26 cellular contexts compared by ENCODE assay signal in the genomic region with DNA sequence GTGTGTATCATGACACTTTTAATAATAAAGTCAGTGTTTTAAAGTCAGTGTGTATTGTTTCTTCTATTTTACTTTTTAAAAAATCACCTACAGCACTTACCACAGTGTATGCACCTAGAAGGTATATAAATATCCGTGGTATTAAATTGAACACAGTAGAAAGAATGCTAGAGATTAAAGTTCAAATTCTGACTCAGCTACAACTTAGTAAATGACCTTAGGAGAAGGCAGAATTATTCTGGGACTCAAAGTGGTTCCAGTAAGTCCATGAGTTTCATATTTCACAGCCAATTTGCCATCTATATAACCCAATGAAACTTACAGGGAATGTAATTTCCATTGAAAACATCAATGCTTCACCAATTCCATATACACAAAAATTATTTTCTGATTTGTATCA. TPM values are rescaled to one million over a fixed set of nuclear protein-coding genes. Genes with fewer than 3 reads are reported as not detected.
A peak's percentile ranks its signal among the peaks of the same experiment; 100 is the strongest.
DNase-seq lines count a peak whose midpoint lies in the region; ATAC-seq and TF ChIP-seq lines count a peak whose summit lies in the region.
"Had no signal": no experiment of that assay in that cellular context is flagged by ENCODE, and none has a peak within 500 bp of the region (broad histone marks: within the 10 kb centered on the region; RNA-seq: fewer than 3 reads in every experiment).

No MANE protein-coding gene starts in this region.

- H3K4me1 ChIP-seq in HEK293 (ENCODE audit: control insufficient read depth, insufficient read depth, low read length) (0 out of 2 replicates have a peak, but pooled peaks cover 3% of the 10 kb centered on the region), adipocyte (ENCODE audit: control insufficient read depth, insufficient read depth, low read length) (peaks cover 39% of the 10 kb centered on the region), hepatocyte (ENCODE audit: insufficient read depth) (peaks cover 11% of the 10 kb centered on the region), gastrocnemius medialis (peaks cover 70 to 74% of the 10 kb centered on the region in 2 donors)
- H3K4me1 ChIP-seq: Caco-2 had no signal

- POLR2A ChIA-PET in HEK293 (lab: Yijun Ruan, JAX), result no interaction called here

- no peaks in the 10 kb centered on the region for H3K9me3 ChIP-seq in HEK293 (ENCODE audit: control insufficient read depth, insufficient read depth, low read depth, low read length)
- H3K9me3 ChIP-seq in adipocyte (ENCODE audit: control insufficient read depth, low read length), result no peaks in the 10 kb centered on the region
- no peaks in the 10 kb centered on the region for H3K9me3 ChIP-seq in hepatocyte (ENCODE audit: low read depth)
- no peaks in the 10 kb centered on the region for H3K9me3 ChIP-seq in gastrocnemius medialis
- H3K9me3 ChIP-seq: Caco-2, SJCRH30, spleen, upper lobe of left lung had no signal

- H3K27ac ChIP-seq in HEK293 (ENCODE audit: extremely low read depth, low read depth, low read length) (no peak overlapping the region), hepatocyte (peak overlapping the region; percentile 53), gastrocnemius medialis (peak overlapping the region; percentile 61 to 81 (median 75))
- H3K27ac ChIP-seq: foreskin keratinocyte, HL-60, SJCRH30, spleen, upper lobe of left lung, WERI-Rb-1 had no signal

- H3K4me3 ChIP-seq in HEK293 (ENCODE audit: low read depth, low read length) (no peak overlapping the region), adipocyte (ENCODE audit: low read length) (no peak overlapping the region), hepatocyte (no peak overlapping the region), gastrocnemius medialis (peak overlapping the region in 1 of 4 donors; percentile 8)
- H3K4me3 ChIP-seq: SJCRH30, spleen, upper lobe of left lung had no signal

- H3K9ac ChIP-seq in adipocyte (ENCODE audit: low read length), result peak overlapping the region; percentile 18

- H3K79me2 ChIP-seq in hepatocyte, result peaks cover 100% of the 10 kb centered on the region

- peak overlapping the region; percentile 23 for H3K4me2 ChIP-seq in hepatocyte

- H2AFZ ChIP-seq in hepatocyte, result no peak overlapping the region

- TF ChIP-seq POLR2A in gastrocnemius medialis (IDR thresholded peaks at IDR 0.05), result no peak

- no peaks in the 10 kb centered on the region for H3K9me2 ChIP-seq in hepatocyte (replicated peaks; ENCODE audit: insufficient read depth)

- 68% methylated on average over 1 of the region's 1 CpG for WGBS in hepatocyte (ENCODE audit: low lambda C conversion rate, missing lambda C conversion rate)

- peaks cover 88% of the 10 kb centered on the region for H4K20me1 ChIP-seq in hepatocyte (ENCODE audit: insufficient read depth, poor library complexity, severe bottlenecking)

- DNase-seq in adipocyte (ENCODE audit: low read depth), result peak; percentile 46
- DNase-seq in hepatocyte (ENCODE audit: low spot score), result no peak
- DNase-seq in gastrocnemius medialis, result no peak
- no peak for DNase-seq in RPMI8226
- DNase-seq in C1 segment of cervical spinal cord (lab: John Stamatoyannopoulos, UW), result no peak
- DNase-seq: activated CD4-positive, alpha-beta T cell treated with anti-CD3 and anti-CD28 coated beads, Interleukin-2, amount 50 U/mL, for 4 hours; activated effector memory CD4-positive, alpha-beta T cell treated with Interleukin-2 at 50 U/mL for 16 hours; activated naive CD8-positive, alpha-beta T cell treated with anti-CD3 and anti-CD28 coated beads, Interleukin-2, amount 50 U/mL, for 24 hours; Caco-2; EL; foreskin keratinocyte; H9; kidney glomerular epithelial cell; midbrain; MM.1S; NCI-H1694; NCI-H774; SJCRH30; spleen; stimulated activated CD4-positive, alpha-beta T cell treated with anti-CD3 and anti-CD28 coated beads, Interleukin-4, amount 100 ng/mL, for 24 hours; stimulated activated naive CD8-positive, alpha-beta T cell treated with anti-CD3 and anti-CD28 coated beads, Interleukin-15, amount 100 ng/mL, for 72 hours; upper lobe of left lung; WERI-Rb-1 had no signal

- no peaks in the 10 kb centered on the region for H3K27me3 ChIP-seq in adipocyte (replicated peaks; ENCODE audit: control insufficient read depth, insufficient read depth, low read length)
- no peaks in the 10 kb centered on the region for H3K27me3 ChIP-seq in hepatocyte
- no peaks in the 10 kb centered on the region for H3K27me3 ChIP-seq in gastrocnemius medialis
- H3K27me3 ChIP-seq: foreskin keratinocyte, SJCRH30, spleen, upper lobe of left lung had no signal

- H3K36me3 ChIP-seq in HEK293 (ENCODE audit: control insufficient read depth in 2 of 2, insufficient read depth in 1 of 2, low read length in 2 of 2), result no peaks in the 10 kb centered on the region; a peak in 1 of 3 replicates
- peaks cover 20% of the 10 kb centered on the region for H3K36me3 ChIP-seq in adipocyte (ENCODE audit: control insufficient read depth, insufficient read depth, low read length, severe bottlenecking)
- no peaks in the 10 kb centered on the region for H3K36me3 ChIP-seq in hepatocyte (replicated peaks; ENCODE audit: insufficient read depth, low read depth)
- no peaks in the 10 kb centered on the region for H3K36me3 ChIP-seq in gastrocnemius medialis
- H3K36me3 ChIP-seq: WERI-Rb-1 had no signal

- in situ Hi-C loops in gastrocnemius medialis (cut with MboI; ENCODE audit: low sequenced_read_pairs in 4 of 4), result no loop called here

- peak; percentile 32 to 39 for ATAC-seq in gastrocnemius medialis
- ATAC-seq in GM18867 (IDR thresholded peaks at IDR 0.05; ENCODE audit: unreplicated experiment), result no peak
- ATAC-seq: activated naive CD8-positive, alpha-beta T cell treated with anti-CD3 and anti-CD28 coated beads, Interleukin-2, amount 50 U/mL, for 24 hours; foreskin keratinocyte; stimulated activated naive CD8-positive, alpha-beta T cell treated with anti-CD3 and anti-CD28 coated beads, Interleukin-15, amount 100 ng/mL, for 72 hours had no signal

- no peak for TF ChIP-seq CTCF in HEK293 (tag by site-specific recombination; IDR thresholded peaks at IDR 0.05)
- TF ChIP-seq CTCF in hepatocyte (IDR thresholded peaks at IDR 0.05; ENCODE audit: poor library complexity), result no peak
- TF ChIP-seq CTCF in gastrocnemius medialis (IDR thresholded peaks at IDR 0.05 in 4 of 5, conservative IDR thresholded peaks at IDR 0.05 in 1 of 5), result no peak

- CTCF ChIA-PET in HEK293 (lab: Yijun Ruan, JAX), result no interaction called here

- intact Hi-C loops in gastrocnemius medialis (cut with DNase I; ENCODE audit: low total_unique reads), result no loop called here

TF ChIP-seq in HEK293, 187 proteins besides CTCF, POLR2A, EP300 and RAD21 (continues in another document):
- TF ChIP-seq, protein P1, sequence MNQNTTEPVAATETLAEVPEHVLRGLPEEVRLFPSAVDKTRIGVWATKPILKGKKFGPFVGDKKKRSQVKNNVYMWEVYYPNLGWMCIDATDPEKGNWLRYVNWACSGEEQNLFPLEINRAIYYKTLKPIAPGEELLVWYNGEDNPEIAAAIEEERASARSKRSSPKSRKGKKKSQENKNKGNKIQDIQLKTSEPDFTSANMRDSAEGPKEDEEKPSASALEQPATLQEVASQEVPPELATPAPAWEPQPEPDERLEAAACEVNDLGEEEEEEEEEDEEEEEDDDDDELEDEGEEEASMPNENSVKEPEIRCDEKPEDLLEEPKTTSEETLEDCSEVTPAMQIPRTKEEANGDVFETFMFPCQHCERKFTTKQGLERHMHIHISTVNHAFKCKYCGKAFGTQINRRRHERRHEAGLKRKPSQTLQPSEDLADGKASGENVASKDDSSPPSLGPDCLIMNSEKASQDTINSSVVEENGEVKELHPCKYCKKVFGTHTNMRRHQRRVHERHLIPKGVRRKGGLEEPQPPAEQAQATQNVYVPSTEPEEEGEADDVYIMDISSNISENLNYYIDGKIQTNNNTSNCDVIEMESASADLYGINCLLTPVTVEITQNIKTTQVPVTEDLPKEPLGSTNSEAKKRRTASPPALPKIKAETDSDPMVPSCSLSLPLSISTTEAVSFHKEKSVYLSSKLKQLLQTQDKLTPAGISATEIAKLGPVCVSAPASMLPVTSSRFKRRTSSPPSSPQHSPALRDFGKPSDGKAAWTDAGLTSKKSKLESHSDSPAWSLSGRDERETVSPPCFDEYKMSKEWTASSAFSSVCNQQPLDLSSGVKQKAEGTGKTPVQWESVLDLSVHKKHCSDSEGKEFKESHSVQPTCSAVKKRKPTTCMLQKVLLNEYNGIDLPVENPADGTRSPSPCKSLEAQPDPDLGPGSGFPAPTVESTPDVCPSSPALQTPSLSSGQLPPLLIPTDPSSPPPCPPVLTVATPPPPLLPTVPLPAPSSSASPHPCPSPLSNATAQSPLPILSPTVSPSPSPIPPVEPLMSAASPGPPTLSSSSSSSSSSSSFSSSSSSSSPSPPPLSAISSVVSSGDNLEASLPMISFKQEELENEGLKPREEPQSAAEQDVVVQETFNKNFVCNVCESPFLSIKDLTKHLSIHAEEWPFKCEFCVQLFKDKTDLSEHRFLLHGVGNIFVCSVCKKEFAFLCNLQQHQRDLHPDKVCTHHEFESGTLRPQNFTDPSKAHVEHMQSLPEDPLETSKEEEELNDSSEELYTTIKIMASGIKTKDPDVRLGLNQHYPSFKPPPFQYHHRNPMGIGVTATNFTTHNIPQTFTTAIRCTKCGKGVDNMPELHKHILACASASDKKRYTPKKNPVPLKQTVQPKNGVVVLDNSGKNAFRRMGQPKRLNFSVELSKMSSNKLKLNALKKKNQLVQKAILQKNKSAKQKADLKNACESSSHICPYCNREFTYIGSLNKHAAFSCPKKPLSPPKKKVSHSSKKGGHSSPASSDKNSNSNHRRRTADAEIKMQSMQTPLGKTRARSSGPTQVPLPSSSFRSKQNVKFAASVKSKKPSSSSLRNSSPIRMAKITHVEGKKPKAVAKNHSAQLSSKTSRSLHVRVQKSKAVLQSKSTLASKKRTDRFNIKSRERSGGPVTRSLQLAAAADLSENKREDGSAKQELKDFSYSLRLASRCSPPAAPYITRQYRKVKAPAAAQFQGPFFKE (tag by site-specific recombination; IDR thresholded peaks at IDR 0.05; ENCODE audit: borderline replicate concordance), result no peak
- no peak for TF ChIP-seq ZNF266 (tag by site-specific recombination; IDR thresholded peaks at IDR 0.05; ENCODE audit: low read depth)
- TF ChIP-seq ZNF211 (tag by site-specific recombination; IDR thresholded peaks at IDR 0.05; ENCODE audit: low read depth), result no peak
- TF ChIP-seq ZNF169 (tag by site-specific recombination; IDR thresholded peaks at IDR 0.05), result no peak
- no peak for TF ChIP-seq ZNF449 (tag by site-specific recombination; IDR thresholded peaks at IDR 0.05)

RNA-seq across cellular contexts. Expression of gene MAP4, which starts 52.7 kb away (rescaled TPM):
- 64.7 and 85.5 TPM in 2 replicates for total RNA-seq in hepatocyte
- polyA plus RNA-seq in hepatocyte, result 91.1 and 91.3 TPM in 2 replicates
- total RNA-seq in gastrocnemius medialis, result 100 to 1,000 TPM; 597 to 976 (median 687) TPM
